In genomic region chr10:99682032-99682431, GRCh38 we compare ENCODE assay signal across 29 cellular contexts. TPM values are rescaled to one million over a fixed set of nuclear protein-coding genes. Genes with fewer than 3 reads are reported as not detected.
DNase-seq lines count a peak whose midpoint lies in the region; ATAC-seq and TF ChIP-seq lines count a peak whose summit lies in the region.
"Had no signal": no experiment of that assay in that cellular context is flagged by ENCODE, and none has a peak within 500 bp of the region (broad histone marks: within the 10 kb centered on the region; RNA-seq: fewer than 3 reads in every experiment).

No MANE protein-coding gene starts in this region.

- no peaks in the 10 kb centered on the region for H3K27me3 Mint-ChIP-seq in CD14-positive monocyte (ENCODE audit: low read depth in 3 of 3)
- H3K27me3 Mint-ChIP-seq: activated CD8-positive, alpha-beta T cell treated with anti-CD3 and anti-CD28 coated beads for 36 hours; activated naive CD8-positive, alpha-beta T cell treated with anti-CD3 and anti-CD28 coated beads, Interleukin-2, amount 50 U/mL, for 24 hours; IgD-negative memory B cell; naive B cell had no signal

- peak overlapping the region in 1 of 7 donors; percentile 28 for H3K27ac Mint-ChIP-seq in CD14-positive monocyte
- H3K27ac Mint-ChIP-seq: activated CD8-positive, alpha-beta T cell treated with anti-CD3 and anti-CD28 coated beads for 36 hours; activated naive CD8-positive, alpha-beta T cell treated with anti-CD3 and anti-CD28 coated beads, Interleukin-2, amount 50 U/mL, for 24 hours; IgD-negative memory B cell; T-helper 1 cell treated with Interleukin-12 subunit alpha and Interleukin-12 subunit beta and Interleukin-4 antibody, amounts not matched to agents 30 μg/mL and 1 μg/mL, for 36 hours had no signal

- intact Hi-C loops in psoas muscle (cut with DNase I) (no loop called here), CD14-positive monocyte (cut with micrococcal nuclease) (no loop called here)

- no peaks in the 10 kb centered on the region for H3K9me3 ChIP-seq in psoas muscle
- H3K9me3 ChIP-seq: body of pancreas, heart right ventricle, prostate gland, testis had no signal

- H3K4me3 ChIP-seq in psoas muscle, result no peak overlapping the region
- H3K4me3 ChIP-seq: body of pancreas, heart right ventricle, prostate gland, SK-N-MC, testis had no signal

- peaks cover 17 to 30% of the 10 kb centered on the region in 2 donors for H3K36me3 Mint-ChIP-seq in CD14-positive monocyte

- WGBS in psoas muscle, 3 donors, result 48 to 72% (median 56%) methylated on average over 1 of the region's 1 CpG

- H3K9me3 Mint-ChIP-seq in CD14-positive monocyte, result no peaks in the 10 kb centered on the region
- H3K9me3 Mint-ChIP-seq: activated CD8-positive, alpha-beta T cell treated with anti-CD3 and anti-CD28 coated beads for 36 hours; activated naive CD8-positive, alpha-beta T cell treated with anti-CD3 and anti-CD28 coated beads, Interleukin-2, amount 50 U/mL, for 24 hours; IgD-negative memory B cell; naive B cell; T-helper 1 cell treated with Interleukin-12 subunit alpha and Interleukin-12 subunit beta and Interleukin-4 antibody, amounts not matched to agents 30 μg/mL and 1 μg/mL, for 36 hours had no signal

- no peak for ATAC-seq in psoas muscle
- ATAC-seq: activated naive CD8-positive, alpha-beta T cell treated with anti-CD3 and anti-CD28 coated beads, Interleukin-2, amount 50 U/mL, for 24 hours had no signal

- peaks cover 5 to 13% of the 10 kb centered on the region in 2 donors for H3K36me3 ChIP-seq in psoas muscle (ENCODE audit: insufficient read depth in 1 of 2, low read depth in 1 of 2)
- H3K36me3 ChIP-seq: prostate gland had no signal

- H3K4me1 ChIP-seq in psoas muscle, result peaks cover 6% of the 10 kb centered on the region
- H3K4me1 ChIP-seq: testis had no signal

- peaks cover 32% of the 10 kb centered on the region for H3K4me1 Mint-ChIP-seq in CD14-positive monocyte

- no peaks in the 10 kb centered on the region for H3K27me3 ChIP-seq in psoas muscle (ENCODE audit: insufficient read depth in 3 of 3, low read length in 2 of 3)
- H3K27me3 ChIP-seq: body of pancreas, heart right ventricle, testis had no signal

- TF ChIP-seq CTCF in VCaP (conservative IDR thresholded peaks at IDR 0.05), result no peak
- TF ChIP-seq CTCF in psoas muscle (IDR thresholded peaks at IDR 0.05), result no peak
- no peak for TF ChIP-seq CTCF in CD14-positive monocyte (IDR thresholded peaks at IDR 0.05)

- peak; percentile 74 for DNase-seq in Caki2 (ENCODE audit: low read depth)
- DNase-seq in glomerular visceral epithelial cell (ENCODE audit: extremely low spot score), result peak; percentile 59
- DNase-seq in psoas muscle, result no peak
- DNase-seq in DMS114 treated with DMSO at 0.1 percent for 48 hours (lab: John Stamatoyannopoulos, UW; ENCODE audit: unreplicated experiment), result no peak
- no peak for DNase-seq in NCI-H1930 (lab: John Stamatoyannopoulos, UW)
- no peak for DNase-seq in CD14-positive monocyte (ENCODE audit: low spot score)
- no peak for DNase-seq in germinal center (ENCODE audit: low spot score)
- DNase-seq: activated CD4-positive, CD25-positive, alpha-beta regulatory T cell treated with anti-CD3 and anti-CD28 coated beads, Interleukin-2, amount 50 U/mL, for 72 hours; activated CD8-positive, alpha-beta T cell treated with anti-CD3 and anti-CD28 coated beads for 36 hours; activated gamma-delta T cell; activated naive CD8-positive, alpha-beta T cell treated with anti-CD3 and anti-CD28 coated beads, Interleukin-2, amount 50 U/mL, for 24 hours; cerebellar nuclear complex; COR-L47; DMS79 treated with DMSO at 0.1 percent for 48 hours; effector CD8-positive, alpha-beta T cell; naive B cell; NCI-H1105 treated with DMSO at 0.1 percent for 48 hours; NCI-H2081 treated with DMSO at 0.1 percent for 48 hours; NCI-H345; NCI-H82; stimulated activated naive CD8-positive, alpha-beta T cell treated with anti-CD3 and anti-CD28 coated beads, Interleukin-15, Interleukin-2, amounts not matched to agents 100 U/mL and 50 U/mL, for 24 hours; testis had no signal

- no peak overlapping the region for H3K4me3 Mint-ChIP-seq in CD14-positive monocyte
- H3K4me3 Mint-ChIP-seq: activated CD8-positive, alpha-beta T cell treated with anti-CD3 and anti-CD28 coated beads for 36 hours; activated naive CD8-positive, alpha-beta T cell treated with anti-CD3 and anti-CD28 coated beads, Interleukin-2, amount 50 U/mL, for 24 hours; IgD-negative memory B cell; naive B cell; T-helper 1 cell treated with Interleukin-12 subunit alpha and Interleukin-12 subunit beta and Interleukin-4 antibody, amounts not matched to agents 30 μg/mL and 1 μg/mL, for 36 hours had no signal

- in situ Hi-C loops in Caki2 (cut with HindIII; ENCODE audit: low pct_unique_long_range_greater_than_20kb, low sequenced_read_pairs), result no loop called here

- H3K27ac ChIP-seq in VCaP (peak overlapping the region; percentile 66), psoas muscle (peak overlapping the region; percentile 31)
- H3K27ac ChIP-seq: heart right ventricle, prostate gland, SK-N-MC, testis had no signal

RNA-seq across cellular contexts. Expression of gene ENTPD7, which starts 22.7 kb away (rescaled TPM):
- 41.6 and 44.5 TPM in 2 replicates for total RNA-seq in Caki2 (2014; rRNA removed; shearing (Covaris generic); ENCODE audit: low replicate concordance)
- 1 to 10 TPM; 1.1 to 2.1 (median 1.4) TPM for total RNA-seq in psoas muscle
- 1 to 10 TPM in 1 of 3 donors, under 1 TPM in 2; 0.35 to 3.3 (median 0.92) TPM for polyA plus RNA-seq in psoas muscle
- polyA plus RNA-seq in CD14-positive monocyte, result 1 to 10 TPM; 2.2 to 2.9 TPM

RNA-seq across cellular contexts. Expression of gene COX15, which starts 49.9 kb away (rescaled TPM):
- 25.3 and 27.8 TPM in 2 replicates for total RNA-seq in Caki2 (2014; rRNA removed; shearing (Covaris generic); ENCODE audit: low replicate concordance)
- 10 to 100 TPM; 25.9 to 59.4 (median 39.4) TPM for total RNA-seq in psoas muscle
- 10 to 100 TPM; 12.7 to 43.9 (median 12.8) TPM for polyA plus RNA-seq in psoas muscle
- polyA plus RNA-seq in CD14-positive monocyte, result 10 to 100 TPM; 35.7 to 37.6 TPM

RNA-seq across cellular contexts. Expression of gene CUTC, which starts 50.0 kb away (rescaled TPM):
- total RNA-seq in Caki2 (2014; rRNA removed; shearing (Covaris generic); ENCODE audit: low replicate concordance), result 13.4 and 21.3 TPM in 2 replicates
- total RNA-seq in psoas muscle, result 100 to 1,000 TPM; 108 to 179 (median 133) TPM
- 100 to 1,000 TPM in 2 of 3 donors, 10 to 100 TPM in 1; 52.8 to 167 (median 112) TPM for polyA plus RNA-seq in psoas muscle
- polyA plus RNA-seq in CD14-positive monocyte, result 10 to 100 TPM; 35.5 to 41.9 TPM

Comparison
In these comparisons a context has a peak if more than half of its experiments do, and no peak if none do; other contexts are left out.
1. DNase-seq: peak in Caki2 (single experiment) and glomerular visceral epithelial cell (single experiment); none in psoas muscle (0 of 2), DMS114 treated with DMSO at 0.1 percent for 48 hours (single experiment), NCI-H1930 (0 of 2), CD14-positive monocyte (single experiment) and germinal center (single experiment).
2. RNA of gene ENTPD7, which starts 22.7 kb away (total RNA-seq): 41.6 to 44.5 TPM in Caki2; 1.1 to 2.1 TPM in psoas muscle; every median in the first group is over 10 times any median in the second.